Comparison of ENCODE assay signal across 8 cellular contexts in genomic region chr16:4846503-4846900, GRCh38. TPM values are rescaled to one million over a fixed set of nuclear protein-coding genes. Genes with fewer than 3 reads are reported as not detected.
A peak's percentile ranks its signal among the peaks of the same experiment; 100 is the strongest.
DNase-seq lines count a peak whose midpoint lies in the region; ATAC-seq and TF ChIP-seq lines count a peak whose summit lies in the region.

No MANE protein-coding gene starts in this region.

- DNase-seq in COLO668 (lab: John Stamatoyannopoulos, UW; ENCODE audit: unreplicated experiment) (peak; percentile 31), HPDE6-E6E7 (ENCODE audit: extremely low spot score) (peak; percentile 34), erythroblast (lab: John Stamatoyannopoulos, UW) (peak; percentile 82 to 83), testis (peak; percentile 79), NCI-H2107 (lab: John Stamatoyannopoulos, UW) (no peak)
- DNase-seq in activated CD4-positive, alpha-beta T cell treated with anti-CD3 and anti-CD28 coated beads for 48 hours, result peak; percentile 43

- peaks cover 27 to 28% of the 10 kb centered on the region in 2 donors for H3K36me3 ChIP-seq in mucosa of rectum (ENCODE audit: control insufficient read depth in 2 of 2, insufficient read depth in 2 of 2, low read length in 2 of 2)
- no peaks in the 10 kb centered on the region for H3K36me3 ChIP-seq in testis (ENCODE audit: low read depth, missing control alignments)

- peak; percentile 44 for TF ChIP-seq POLR2A in erythroblast (IDR thresholded peaks at IDR 0.05; ENCODE audit: low read length)
- no peak for TF ChIP-seq POLR2A in testis (IDR thresholded peaks at IDR 0.05)

- no peaks in the 10 kb centered on the region for H3K9me3 ChIP-seq in mucosa of rectum (ENCODE audit: control insufficient read depth in 2 of 2, low read length in 2 of 2)
- no peaks in the 10 kb centered on the region for H3K9me3 ChIP-seq in testis

- intact Hi-C loops in testis (cut with DNase I; ENCODE audit: low total_unique reads), result no loop called here

- H3K27ac ChIP-seq in mucosa of rectum (ENCODE audit: low read depth in 2 of 2, low read length in 2 of 2) (peak overlapping the region; percentile 92 to 96), testis (peak overlapping the region; percentile 83 to 96)

- peak; percentile 15 for ATAC-seq in GM19467 (IDR thresholded peaks at IDR 0.05; ENCODE audit: unreplicated experiment)

- H3K27me3 ChIP-seq in mucosa of rectum (ENCODE audit: control insufficient read depth in 2 of 2, insufficient read depth in 2 of 2, low read length in 2 of 2), result no peaks in the 10 kb centered on the region
- no peaks in the 10 kb centered on the region for H3K27me3 ChIP-seq in testis

- H3K9ac ChIP-seq in mucosa of rectum (ENCODE audit: low read depth in 1 of 2, low read length in 2 of 2), result peak overlapping the region; percentile 74 to 89

- H3K4me3 ChIP-seq in mucosa of rectum (ENCODE audit: low read length in 2 of 2), result peak overlapping the region; percentile 76 to 80
- H3K4me3 ChIP-seq in testis, result peak overlapping the region; percentile 81 to 96

- H3K4me1 ChIP-seq in mucosa of rectum (ENCODE audit: control insufficient read depth in 2 of 2, insufficient read depth in 2 of 2, low read length in 2 of 2) (peaks cover 20 to 27% of the 10 kb centered on the region in 2 donors), testis (peaks cover 16% of the 10 kb centered on the region)

- TF ChIP-seq CTCF in testis (IDR thresholded peaks at IDR 0.05), result no peak

- WGBS in testis, 2 donors, result 0% methylated on average over 5 to 27 of the region's 27 CpGs

RNA-seq across cellular contexts. Expression of gene GLYR1, which starts 0.6 kb away (rescaled TPM):
- total RNA-seq in testis, result 10 to 100 TPM; 70.5 to 83.5 TPM
- polyA plus RNA-seq in testis (ENCODE audit: insufficient read depth, low read depth, low replicate concordance), result 66.6 TPM

RNA-seq across cellular contexts. Expression of gene UBN1, which starts 0.8 kb away (rescaled TPM):
- 100 to 1,000 TPM in 1 of 2 donors, 10 to 100 TPM in 1; 88.1 to 115 TPM for total RNA-seq in testis
- 98.2 TPM for polyA plus RNA-seq in testis (ENCODE audit: insufficient read depth, low read depth, low replicate concordance)

RNA-seq across cellular contexts. Expression of gene ROGDI, which starts 44.1 kb away (rescaled TPM):
- total RNA-seq in testis, result 10 to 100 TPM; 30.0 to 37.0 TPM
- 27.3 TPM for polyA plus RNA-seq in testis (ENCODE audit: insufficient read depth, low read depth, low replicate concordance)

RNA-seq across cellular contexts. Expression of gene SMIM22, which starts 51.3 kb away (rescaled TPM):
- total RNA-seq in testis, result 1 to 10 TPM; 6.1 to 9.8 TPM
- 41.3 TPM for polyA plus RNA-seq in testis (ENCODE audit: insufficient read depth, low read depth, low replicate concordance)

RNA-seq across cellular contexts. Expression of gene SEPTIN12, which starts 58.4 kb away (rescaled TPM):
- 10 to 100 TPM; 61.0 to 68.1 TPM for total RNA-seq in testis
- polyA plus RNA-seq in testis (ENCODE audit: insufficient read depth, low read depth, low replicate concordance), result 310 TPM
